Comparison of ENCODE assay signal across 24 cellular contexts in the genomic region with DNA sequence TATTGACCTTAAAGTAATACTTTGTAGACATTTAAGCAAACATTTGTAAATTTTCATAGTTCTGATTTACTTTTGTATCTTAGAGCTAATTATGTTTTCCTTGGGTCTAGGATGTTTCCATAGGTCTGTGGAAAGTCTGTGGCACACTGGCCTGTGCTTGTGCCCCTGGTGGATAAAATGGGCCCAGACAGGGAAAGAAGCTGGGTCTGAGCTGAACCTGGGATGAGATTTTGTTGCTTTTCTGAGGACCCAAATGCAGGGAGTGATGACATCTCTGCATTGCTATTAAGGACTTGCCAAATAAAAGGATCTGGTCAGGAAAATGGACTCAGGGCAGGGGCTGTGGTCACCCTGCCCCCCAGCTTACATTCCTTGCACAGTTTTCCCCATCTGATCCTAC. TPM values are rescaled to one million over a fixed set of nuclear protein-coding genes. Genes with fewer than 3 reads are reported as not detected.
"Had no signal": no experiment of that assay in that cellular context is flagged by ENCODE, and none has a peak within 500 bp of the region (broad histone marks: within the 10 kb centered on the region; RNA-seq: fewer than 3 reads in every experiment).

No MANE protein-coding gene starts in this region.

- H3K4me2 ChIP-seq: smooth muscle cell had no signal

- H3K9me3 Mint-ChIP-seq: activated CD4-positive, alpha-beta T cell treated with anti-CD3 and anti-CD28 coated beads, Interleukin-2, amount 10 ng/mL, durations not matched to agents 7 days and 5 days; activated T-cell treated with anti-CD3 and anti-CD28 coated beads, Interleukin-2, amount 50 U/mL, for 72 hours; effector memory CD8-positive, alpha-beta T cell had no signal

- H3K27ac Mint-ChIP-seq: activated CD4-positive, alpha-beta T cell treated with anti-CD3 and anti-CD28 coated beads, Interleukin-2, amount 10 ng/mL, durations not matched to agents 7 days and 5 days; activated naive CD4-positive, alpha-beta T cell treated with anti-CD3 and anti-CD28 coated beads, Interleukin-2, amount 50 U/mL, for 72 hours; activated T-cell treated with anti-CD3 and anti-CD28 coated beads, Interleukin-2, amount 50 U/mL, for 72 hours; effector memory CD8-positive, alpha-beta T cell; memory B cell; naive thymus-derived CD4-positive, alpha-beta T cell; stimulated activated naive CD8-positive, alpha-beta T cell treated with anti-CD3 and anti-CD28 coated beads, Interleukin-15, amount 100 ng/mL, for 72 hours had no signal

- H3K9me3 ChIP-seq: adrenal gland, gastroesophageal sphincter, mucosa of descending colon, right lobe of liver, transverse colon had no signal

- H2AFZ ChIP-seq: parathyroid adenoma had no signal

- H3K4me3 Mint-ChIP-seq: activated CD4-positive, alpha-beta T cell treated with anti-CD3 and anti-CD28 coated beads, Interleukin-2, amount 10 ng/mL, durations not matched to agents 7 days and 5 days; activated T-cell treated with anti-CD3 and anti-CD28 coated beads, Interleukin-2, amount 50 U/mL, for 72 hours; effector memory CD8-positive, alpha-beta T cell; memory B cell; naive thymus-derived CD4-positive, alpha-beta T cell; stimulated activated naive CD8-positive, alpha-beta T cell treated with anti-CD3 and anti-CD28 coated beads, Interleukin-15, amount 100 ng/mL, for 72 hours had no signal

- ATAC-seq: activated CD4-positive, CD25-positive, alpha-beta regulatory T cell treated with anti-CD3 and anti-CD28 coated beads, Interleukin-2, amount 50 U/mL, for 24 hours; activated naive CD4-positive, alpha-beta T cell treated with anti-CD3 and anti-CD28 coated beads, Interleukin-2, amount 50 U/mL, for 72 hours; activated T-cell treated with anti-CD3 and anti-CD28 coated beads, Interleukin-2, amount 50 U/mL, for 72 hours; effector memory CD8-positive, alpha-beta T cell; gastroesophageal sphincter; mucosa of descending colon; naive thymus-derived CD4-positive, alpha-beta T cell; right lobe of liver; stimulated activated naive CD8-positive, alpha-beta T cell treated with anti-CD3 and anti-CD28 coated beads, Interleukin-15, amount 100 ng/mL, for 72 hours had no signal

- H3K27ac ChIP-seq: adrenal gland, cardiac muscle cell, gastroesophageal sphincter, heart left ventricle, parathyroid adenoma, right lobe of liver, suprapubic skin, transverse colon had no signal

- H3K79me2 ChIP-seq: parathyroid adenoma had no signal

- H3K36me3 Mint-ChIP-seq: activated naive CD4-positive, alpha-beta T cell treated with anti-CD3 and anti-CD28 coated beads, Interleukin-2, amount 50 U/mL, for 72 hours; memory B cell; naive thymus-derived CD4-positive, alpha-beta T cell had no signal

- H3K27me3 ChIP-seq: adrenal gland, cardiac muscle cell, gastroesophageal sphincter, heart left ventricle, right lobe of liver, suprapubic skin, transverse colon had no signal

- H3K36me3 ChIP-seq: adrenal gland, cardiac muscle cell, heart left ventricle, right lobe of liver, transverse colon had no signal

- H3K4me1 Mint-ChIP-seq: activated CD4-positive, alpha-beta T cell treated with anti-CD3 and anti-CD28 coated beads, Interleukin-2, amount 10 ng/mL, durations not matched to agents 7 days and 5 days; memory B cell; naive thymus-derived CD4-positive, alpha-beta T cell; stimulated activated naive CD8-positive, alpha-beta T cell treated with anti-CD3 and anti-CD28 coated beads, Interleukin-15, amount 100 ng/mL, for 72 hours had no signal

- H3K9ac ChIP-seq: parathyroid adenoma had no signal

- H3K4me1 ChIP-seq: parathyroid adenoma, right lobe of liver had no signal

- H3K27me3 Mint-ChIP-seq: activated CD4-positive, alpha-beta T cell treated with anti-CD3 and anti-CD28 coated beads, Interleukin-2, amount 10 ng/mL, durations not matched to agents 7 days and 5 days had no signal

- H3K4me3 ChIP-seq: adrenal gland, cardiac muscle cell, gastroesophageal sphincter, heart left ventricle, mucosa of descending colon, right lobe of liver, smooth muscle cell, suprapubic skin, transverse colon had no signal

- DNase-seq: activated CD4-positive, alpha-beta T cell treated with anti-CD3 and anti-CD28 coated beads, Interleukin-2, amount 10 ng/mL, durations not matched to agents 7 days and 5 days; activated CD8-positive, alpha-beta memory T cell treated with anti-CD3 and anti-CD28 coated beads, Interleukin-2, amount 50 U/mL, for 4 hours; activated gamma-delta T cell treated with Interleukin-2 at 50 U/mL for 16 hours; activated T-cell treated with anti-CD3 and anti-CD28 coated beads, Interleukin-2, amount 50 U/mL, for 72 hours; adrenal gland; effector memory CD8-positive, alpha-beta T cell; heart left ventricle; kidney glomerular epithelial cell; left ventricle myocardium superior; mucosa of descending colon; naive thymus-derived CD4-positive, alpha-beta T cell; right lobe of liver; stimulated activated CD4-positive, alpha-beta T cell treated with anti-CD3 and anti-CD28 coated beads, Interleukin-4, amount 100 ng/mL, for 1 hour; stimulated activated naive CD8-positive, alpha-beta T cell treated with anti-CD3 and anti-CD28 coated beads, Interleukin-15, amount 100 ng/mL, for 72 hours; T1000; transverse colon had no signal

RNA-seq across cellular contexts. Expression of a gene that starts 41.8 kb away (rescaled TPM):
- polyA plus RNA-seq: naive thymus-derived CD4-positive, alpha-beta T cell had no signal
